Comparison of ENCODE assay signal across 1 cellular context in genomic region chr19:45405435-45406164, GRCh38.
A peak's percentile ranks its signal among the peaks of the same experiment; 100 is the strongest.
TF ChIP-seq lines count a peak whose summit lies in the region.

No MANE protein-coding gene starts in this region.

TF ChIP-seq in HepG2, 621 proteins besides CTCF, POLR2A, EP300 and RAD21 (continued from another document and continues in another):
- TF ChIP-seq, protein P1, sequence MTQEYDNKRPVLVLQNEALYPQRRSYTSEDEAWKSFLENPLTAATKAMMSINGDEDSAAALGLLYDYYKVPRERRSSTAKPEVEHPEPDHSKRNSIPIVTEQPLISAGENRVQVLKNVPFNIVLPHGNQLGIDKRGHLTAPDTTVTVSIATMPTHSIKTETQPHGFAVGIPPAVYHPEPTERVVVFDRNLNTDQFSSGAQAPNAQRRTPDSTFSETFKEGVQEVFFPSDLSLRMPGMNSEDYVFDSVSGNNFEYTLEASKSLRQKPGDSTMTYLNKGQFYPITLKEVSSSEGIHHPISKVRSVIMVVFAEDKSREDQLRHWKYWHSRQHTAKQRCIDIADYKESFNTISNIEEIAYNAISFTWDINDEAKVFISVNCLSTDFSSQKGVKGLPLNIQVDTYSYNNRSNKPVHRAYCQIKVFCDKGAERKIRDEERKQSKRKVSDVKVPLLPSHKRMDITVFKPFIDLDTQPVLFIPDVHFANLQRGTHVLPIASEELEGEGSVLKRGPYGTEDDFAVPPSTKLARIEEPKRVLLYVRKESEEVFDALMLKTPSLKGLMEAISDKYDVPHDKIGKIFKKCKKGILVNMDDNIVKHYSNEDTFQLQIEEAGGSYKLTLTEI (CRISPR knock-in tag; conservative IDR thresholded peaks at IDR 0.05): no peak
- TF ChIP-seq, protein P2, sequence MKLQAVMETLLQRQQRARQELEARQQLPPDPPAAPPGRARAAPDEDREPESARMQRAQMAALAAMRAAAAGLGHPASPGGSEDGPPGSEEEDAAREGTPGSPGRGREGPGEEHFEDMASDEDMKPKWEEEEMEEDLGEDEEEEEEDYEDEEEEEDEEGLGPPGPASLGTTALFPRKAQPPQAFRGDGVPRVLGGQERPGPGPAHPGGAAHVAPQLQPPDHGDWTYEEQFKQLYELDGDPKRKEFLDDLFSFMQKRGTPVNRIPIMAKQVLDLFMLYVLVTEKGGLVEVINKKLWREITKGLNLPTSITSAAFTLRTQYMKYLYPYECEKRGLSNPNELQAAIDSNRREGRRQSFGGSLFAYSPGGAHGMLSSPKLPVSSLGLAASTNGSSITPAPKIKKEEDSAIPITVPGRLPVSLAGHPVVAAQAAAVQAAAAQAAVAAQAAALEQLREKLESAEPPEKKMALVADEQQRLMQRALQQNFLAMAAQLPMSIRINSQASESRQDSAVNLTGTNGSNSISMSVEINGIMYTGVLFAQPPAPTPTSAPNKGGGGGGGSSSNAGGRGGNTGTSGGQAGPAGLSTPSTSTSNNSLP (IDR thresholded peaks at IDR 0.05; ENCODE audit: low read depth, low read length): no peak
- no peak for TF ChIP-seq ATF4 (CRISPR knock-in tag; IDR thresholded peaks at IDR 0.05)
- TF ChIP-seq ATF1 (CRISPR knock-in tag; IDR thresholded peaks at IDR 0.05): peak; percentile 75
- TF ChIP-seq PLRG1 (conservative IDR thresholded peaks at IDR 0.05): no peak
- no peak for TF ChIP-seq NR2F1 (CRISPR knock-in tag; IDR thresholded peaks at IDR 0.05)
- TF ChIP-seq NCOA2 (CRISPR knock-in tag; IDR thresholded peaks at IDR 0.05): 0 out of 2 replicates have a peak, but pooled peaks have one; percentile 4
- no peak for TF ChIP-seq ZNF30 (CRISPR knock-in tag; IDR thresholded peaks at IDR 0.05)
- TF ChIP-seq ZNF816 (CRISPR knock-in tag; IDR thresholded peaks at IDR 0.05; ENCODE audit: borderline replicate concordance): no peak
- no peak for TF ChIP-seq SNAPC5 (CRISPR knock-in tag; IDR thresholded peaks at IDR 0.05; ENCODE audit: borderline replicate concordance)
- no peak for TF ChIP-seq ZBTB42 (CRISPR knock-in tag; IDR thresholded peaks at IDR 0.05)
- no peak for TF ChIP-seq SRSF1 (optimal IDR thresholded peaks at IDR 0.05; ENCODE audit: low read depth, low read length)
- no peak for TF ChIP-seq LBX2 (CRISPR knock-in tag; IDR thresholded peaks at IDR 0.05; ENCODE audit: borderline replicate concordance)
- 0 out of 2 replicates have a peak, but pooled peaks have one; percentile 28 for TF ChIP-seq HMG20B (CRISPR knock-in tag; conservative IDR thresholded peaks at IDR 0.05)
- TF ChIP-seq POLR2G (IDR thresholded peaks at IDR 0.05; ENCODE audit: low read depth, low read length): no peak
- TF ChIP-seq SNRNP70 (IDR thresholded peaks at IDR 0.05; ENCODE audit: low read depth, low read length): no peak
- TF ChIP-seq ZFX (CRISPR knock-in tag; IDR thresholded peaks at IDR 0.05; ENCODE audit: low read depth): no peak
- TF ChIP-seq, protein P3, sequence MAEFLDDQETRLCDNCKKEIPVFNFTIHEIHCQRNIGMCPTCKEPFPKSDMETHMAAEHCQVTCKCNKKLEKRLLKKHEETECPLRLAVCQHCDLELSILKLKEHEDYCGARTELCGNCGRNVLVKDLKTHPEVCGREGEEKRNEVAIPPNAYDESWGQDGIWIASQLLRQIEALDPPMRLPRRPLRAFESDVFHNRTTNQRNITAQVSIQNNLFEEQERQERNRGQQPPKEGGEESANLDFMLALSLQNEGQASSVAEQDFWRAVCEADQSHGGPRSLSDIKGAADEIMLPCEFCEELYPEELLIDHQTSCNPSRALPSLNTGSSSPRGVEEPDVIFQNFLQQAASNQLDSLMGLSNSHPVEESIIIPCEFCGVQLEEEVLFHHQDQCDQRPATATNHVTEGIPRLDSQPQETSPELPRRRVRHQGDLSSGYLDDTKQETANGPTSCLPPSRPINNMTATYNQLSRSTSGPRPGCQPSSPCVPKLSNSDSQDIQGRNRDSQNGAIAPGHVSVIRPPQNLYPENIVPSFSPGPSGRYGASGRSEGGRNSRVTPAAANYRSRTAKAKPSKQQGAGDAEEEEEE (CRISPR knock-in tag; IDR thresholded peaks at IDR 0.05; ENCODE audit: borderline replicate concordance): no peak
- TF ChIP-seq ZSCAN20 (CRISPR knock-in tag; IDR thresholded peaks at IDR 0.05; ENCODE audit: borderline replicate concordance): no peak
- TF ChIP-seq ZGPAT (CRISPR knock-in tag; IDR thresholded peaks at IDR 0.05): no peak; the same call in 1 of the 2 replicates
- TF ChIP-seq, protein P4, sequence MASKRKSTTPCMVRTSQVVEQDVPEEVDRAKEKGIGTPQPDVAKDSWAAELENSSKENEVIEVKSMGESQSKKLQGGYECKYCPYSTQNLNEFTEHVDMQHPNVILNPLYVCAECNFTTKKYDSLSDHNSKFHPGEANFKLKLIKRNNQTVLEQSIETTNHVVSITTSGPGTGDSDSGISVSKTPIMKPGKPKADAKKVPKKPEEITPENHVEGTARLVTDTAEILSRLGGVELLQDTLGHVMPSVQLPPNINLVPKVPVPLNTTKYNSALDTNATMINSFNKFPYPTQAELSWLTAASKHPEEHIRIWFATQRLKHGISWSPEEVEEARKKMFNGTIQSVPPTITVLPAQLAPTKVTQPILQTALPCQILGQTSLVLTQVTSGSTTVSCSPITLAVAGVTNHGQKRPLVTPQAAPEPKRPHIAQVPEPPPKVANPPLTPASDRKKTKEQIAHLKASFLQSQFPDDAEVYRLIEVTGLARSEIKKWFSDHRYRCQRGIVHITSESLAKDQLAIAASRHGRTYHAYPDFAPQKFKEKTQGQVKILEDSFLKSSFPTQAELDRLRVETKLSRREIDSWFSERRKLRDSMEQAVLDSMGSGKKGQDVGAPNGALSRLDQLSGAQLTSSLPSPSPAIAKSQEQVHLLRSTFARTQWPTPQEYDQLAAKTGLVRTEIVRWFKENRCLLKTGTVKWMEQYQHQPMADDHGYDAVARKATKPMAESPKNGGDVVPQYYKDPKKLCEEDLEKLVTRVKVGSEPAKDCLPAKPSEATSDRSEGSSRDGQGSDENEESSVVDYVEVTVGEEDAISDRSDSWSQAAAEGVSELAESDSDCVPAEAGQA (IDR thresholded peaks at IDR 0.05; ENCODE audit: low read depth): no peak
- TF ChIP-seq, protein P4 (CRISPR knock-in tag; IDR thresholded peaks at IDR 0.05; ENCODE audit: borderline replicate concordance): no peak
- TF ChIP-seq, protein P5, sequence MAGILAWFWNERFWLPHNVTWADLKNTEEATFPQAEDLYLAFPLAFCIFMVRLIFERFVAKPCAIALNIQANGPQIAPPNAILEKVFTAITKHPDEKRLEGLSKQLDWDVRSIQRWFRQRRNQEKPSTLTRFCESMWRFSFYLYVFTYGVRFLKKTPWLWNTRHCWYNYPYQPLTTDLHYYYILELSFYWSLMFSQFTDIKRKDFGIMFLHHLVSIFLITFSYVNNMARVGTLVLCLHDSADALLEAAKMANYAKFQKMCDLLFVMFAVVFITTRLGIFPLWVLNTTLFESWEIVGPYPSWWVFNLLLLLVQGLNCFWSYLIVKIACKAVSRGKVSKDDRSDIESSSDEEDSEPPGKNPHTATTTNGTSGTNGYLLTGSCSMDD (CRISPR knock-in tag; IDR thresholded peaks at IDR 0.05): no peak
- TF ChIP-seq ZNF17 (CRISPR knock-in tag; IDR thresholded peaks at IDR 0.05): no peak
- TF ChIP-seq RARG (CRISPR knock-in tag; IDR thresholded peaks at IDR 0.05; ENCODE audit: low read depth): no peak
- no peak for TF ChIP-seq FOXO4 (CRISPR knock-in tag; conservative IDR thresholded peaks at IDR 0.05)
- TF ChIP-seq, protein P6, sequence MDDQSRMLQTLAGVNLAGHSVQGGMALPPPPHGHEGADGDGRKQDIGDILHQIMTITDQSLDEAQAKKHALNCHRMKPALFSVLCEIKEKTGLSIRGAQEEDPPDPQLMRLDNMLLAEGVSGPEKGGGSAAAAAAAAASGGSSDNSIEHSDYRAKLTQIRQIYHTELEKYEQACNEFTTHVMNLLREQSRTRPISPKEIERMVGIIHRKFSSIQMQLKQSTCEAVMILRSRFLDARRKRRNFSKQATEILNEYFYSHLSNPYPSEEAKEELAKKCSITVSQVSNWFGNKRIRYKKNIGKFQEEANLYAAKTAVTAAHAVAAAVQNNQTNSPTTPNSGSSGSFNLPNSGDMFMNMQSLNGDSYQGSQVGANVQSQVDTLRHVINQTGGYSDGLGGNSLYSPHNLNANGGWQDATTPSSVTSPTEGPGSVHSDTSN (CRISPR knock-in tag; IDR thresholded peaks at IDR 0.05; ENCODE audit: borderline replicate concordance): no peak
- peak; percentile 62; the same call in 1 of the 2 replicates for TF ChIP-seq ZMYM2 (CRISPR knock-in tag; IDR thresholded peaks at IDR 0.05)
- TF ChIP-seq ZNF891 (CRISPR knock-in tag; IDR thresholded peaks at IDR 0.05): no peak; the same call in 1 of the 2 replicates
- no peak for TF ChIP-seq CBX5 (CRISPR knock-in tag; IDR thresholded peaks at IDR 0.05; ENCODE audit: borderline replicate concordance)
- no peak for TF ChIP-seq SIN3B (IDR thresholded peaks at IDR 0.05; ENCODE audit: low read length)
- TF ChIP-seq AGO2 (optimal IDR thresholded peaks at IDR 0.05; ENCODE audit: low read depth, low read length): peak; percentile 27
- TF ChIP-seq SMARCC2 (IDR thresholded peaks at IDR 0.05): no peak
- peak; percentile 26; the same call in 1 of the 2 replicates for TF ChIP-seq ZNF839 (CRISPR knock-in tag; IDR thresholded peaks at IDR 0.05; ENCODE audit: borderline replicate concordance)
- TF ChIP-seq ZNF746 (CRISPR knock-in tag; IDR thresholded peaks at IDR 0.05): no peak
- TF ChIP-seq GATA4 (IDR thresholded peaks at IDR 0.05; ENCODE audit: borderline replicate concordance, low read depth): no peak
- no peak for TF ChIP-seq SIN3A (IDR thresholded peaks at IDR 0.05; ENCODE audit: borderline replicate concordance, low read depth, low read length)
- no peak for TF ChIP-seq TOE1 (CRISPR knock-in tag; IDR thresholded peaks at IDR 0.05)
- TF ChIP-seq ZNF296 (CRISPR knock-in tag; conservative IDR thresholded peaks at IDR 0.05): no peak
- TF ChIP-seq ZNF337 (CRISPR knock-in tag; IDR thresholded peaks at IDR 0.05; ENCODE audit: borderline replicate concordance, low read depth): no peak
